Comparison of ENCODE assay signal across 17 cellular contexts in the genomic region with DNA sequence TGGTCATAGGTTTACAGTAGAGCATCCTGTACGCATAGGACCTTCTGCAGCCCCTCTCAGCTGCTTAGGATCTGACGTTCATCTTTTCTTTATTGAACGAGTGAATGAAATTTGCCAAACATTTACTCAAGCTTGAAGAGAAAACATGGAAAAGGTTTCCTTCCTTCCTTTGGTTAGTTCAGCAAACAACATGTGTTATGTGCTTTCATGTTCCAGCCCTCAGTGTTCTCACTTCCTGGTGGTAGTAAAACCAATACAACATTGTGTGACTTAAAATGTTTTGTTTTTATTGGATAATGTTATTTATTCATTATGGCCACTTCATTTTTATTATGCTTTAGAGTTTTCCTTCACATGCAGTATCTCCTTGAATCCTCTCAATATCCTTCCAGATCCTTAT. TPM values are rescaled to one million over a fixed set of nuclear protein-coding genes. Genes with fewer than 3 reads are reported as not detected.
A peak's percentile ranks its signal among the peaks of the same experiment; 100 is the strongest.
DNase-seq lines count a peak whose midpoint lies in the region; TF ChIP-seq lines count a peak whose summit lies in the region.
"Had no signal": no experiment of that assay in that cellular context is flagged by ENCODE, and none has a peak within 500 bp of the region (broad histone marks: within the 10 kb centered on the region; RNA-seq: fewer than 3 reads in every experiment).

No MANE protein-coding gene starts in this region.

- H3K27ac ChIP-seq in PC-9: 0 out of 2 replicates have a peak overlapping the region, but pooled peaks have one; percentile 9

- DNase-seq in DMS153 (lab: John Stamatoyannopoulos, UW) (peak; percentile 94), PC-9 (peak in 1 of 2 experiments; percentile 32), amygdala (lab: John Stamatoyannopoulos, UW) (no peak), Calu3 (no peak), SW480 (ENCODE audit: low spot score) (no peak)
- DNase-seq in Jurkat, Clone E6-1 (ENCODE audit: low read depth, low spot score): peak; percentile 16
- DNase-seq in central memory CD4-positive, alpha-beta T cell: no peak
- DNase-seq: activated effector memory CD4-positive, alpha-beta T cell treated with anti-CD3 and anti-CD28 coated beads, Interleukin-2, amount 50 U/mL, for 16 hours; effector memory CD4-positive, alpha-beta T cell; GOT3; heart right ventricle; NCI-H2171 treated with DMSO at 0.1 percent for 48 hours; NK-92 treated with Interleukin-12 subunit alpha and Interleukin-12 subunit beta, amount 100 ng/mL, for 24 hours; SIG-M5; T1000 had no signal

- no peak for TF ChIP-seq CTCF in PC-9 (conservative IDR thresholded peaks at IDR 0.05)
- no peak for TF ChIP-seq CTCF in nephron (IDR thresholded peaks at IDR 0.05; ENCODE audit: unreplicated experiment in 3 of 3)
- no peak for TF ChIP-seq CTCF in Calu3 (IDR thresholded peaks at IDR 0.05; ENCODE audit: unreplicated experiment)

- no peaks in the 10 kb centered on the region for H3K36me3 ChIP-seq in PC-9 (ENCODE audit: low read depth)
- H3K36me3 ChIP-seq: heart right ventricle had no signal

- H3K4me3 ChIP-seq in Jurkat, Clone E6-1 (ENCODE audit: low read length): no peak overlapping the region
- H3K4me3 ChIP-seq in PC-9: no peak overlapping the region

- POLR2A ChIA-PET in PC-9 (lab: Charles Lee; ENCODE audit: unreplicated experiment): no interaction called here

- peaks cover 31% of the 10 kb centered on the region for H3K79me2 ChIP-seq in PC-9 (ENCODE audit: low read depth)

- no peaks in the 10 kb centered on the region for H3K9me3 ChIP-seq in PC-9 (ENCODE audit: insufficient read depth, low read depth)
- H3K9me3 ChIP-seq: heart right ventricle had no signal

- no peaks in the 10 kb centered on the region for H3K9me2 ChIP-seq in PC-9 (ENCODE audit: insufficient read depth)

- no peak overlapping the region for H2AFZ ChIP-seq in PC-9

- CTCF ChIA-PET in PC-9 (lab: Charles Lee) (interaction anchor here (0.6 kb wide), 1 partner anchor 1567 kb away, joined by 7 read pairs; no protein-coding TSS in a partner anchor), Calu3 (lab: Charles Lee) (interaction anchor here (0.6 kb wide), 1 partner anchor 1946 kb away, joined by 3 read pairs; no protein-coding TSS in a partner anchor)

- H3K27me3 Mint-ChIP-seq in nephron (ENCODE audit: low read depth) (peaks cover 8% of the 10 kb centered on the region), Calu3 (ENCODE audit: unreplicated experiment) (peaks cover 11% of the 10 kb centered on the region)

- no peaks in the 10 kb centered on the region for H3K36me3 Mint-ChIP-seq in nephron (ENCODE audit: low read depth)
- peaks cover 22% of the 10 kb centered on the region for H3K36me3 Mint-ChIP-seq in Calu3 (ENCODE audit: insufficient read depth, unreplicated experiment)

- peak overlapping the region in 2 of 3 experiments; percentile 3 to 28 for H3K27ac Mint-ChIP-seq in nephron
- H3K27ac Mint-ChIP-seq in Calu3 (ENCODE audit: unreplicated experiment): no peak overlapping the region

- intact Hi-C loops in PC-9 (cut with micrococcal nuclease; ENCODE audit: unreplicated experiment) (loop anchor here (5.0 to 10.0 kb wide), 2 partner anchors 520 to 1648 kb away; partner anchors contain the start of genes CCDC126 and SP4), Calu3 (cut with micrococcal nuclease; ENCODE audit: unreplicated experiment) (no loop called here)

- H3K27me3 ChIP-seq in PC-9 (ENCODE audit: insufficient read depth, low read depth): no peaks in the 10 kb centered on the region

- H3K4me2 ChIP-seq in PC-9: peak overlapping the region; percentile 91

- H3K9me3 Mint-ChIP-seq in nephron: no peaks in the 10 kb centered on the region
- H3K9me3 Mint-ChIP-seq in Calu3 (ENCODE audit: low read depth, unreplicated experiment): no peaks in the 10 kb centered on the region
- H3K9me3 Mint-ChIP-seq: central memory CD8-positive, alpha-beta T cell had no signal

- peak overlapping the region in 2 of 3 experiments; percentile 21 to 40 for H3K4me3 Mint-ChIP-seq in nephron
- no peak overlapping the region for H3K4me3 Mint-ChIP-seq in Calu3 (ENCODE audit: low read depth, unreplicated experiment)
- H3K4me3 Mint-ChIP-seq: central memory CD8-positive, alpha-beta T cell had no signal

- no TSS peak for BruUV-seq in PC-9 (replicated peaks; lab: Mats Ljungman, UMichigan)
- BruUV-seq in Calu3 (replicated peaks; lab: Mats Ljungman, UMichigan): no TSS peak

- peaks cover 30% of the 10 kb centered on the region for H3K4me1 Mint-ChIP-seq in nephron
- H3K4me1 Mint-ChIP-seq in Calu3 (ENCODE audit: low read depth, unreplicated experiment): peaks cover 21% of the 10 kb centered on the region
- H3K4me1 Mint-ChIP-seq: central memory CD8-positive, alpha-beta T cell had no signal

- H4K20me1 ChIP-seq in PC-9 (ENCODE audit: insufficient read depth): peaks cover 16% of the 10 kb centered on the region

- peaks cover 27% of the 10 kb centered on the region for H3F3A ChIP-seq in PC-9 (ENCODE audit: insufficient read depth, low read depth)

- H3K4me1 ChIP-seq in PC-9 (replicated peaks; ENCODE audit: insufficient read depth): peaks cover 39% of the 10 kb centered on the region

RNA-seq across cellular contexts. Expression of gene CDCA7L, which starts 1.4 kb away (rescaled TPM):
- polyA plus RNA-seq in Jurkat, Clone E6-1 (2012; ENCODE audit: insufficient read depth, insufficient read length): 231 TPM
- 243 and 252 TPM in 2 replicates for total RNA-seq in PC-9 (2021)
- 71.8 and 76.3 TPM in 2 replicates for total RNA-seq in Calu3 (2022)

Comparison
In these comparisons a context has a peak if more than half of its experiments do, and no peak if none do; other contexts are left out.
1. DNase-seq: peak in DMS153 (single experiment) and Jurkat, Clone E6-1 (single experiment); none in amygdala (0 of 56), Calu3 (single experiment), SW480 (single experiment) and central memory CD4-positive, alpha-beta T cell (single experiment).